Comparison of ENCODE assay signal across 23 cellular contexts in the genomic region with DNA sequence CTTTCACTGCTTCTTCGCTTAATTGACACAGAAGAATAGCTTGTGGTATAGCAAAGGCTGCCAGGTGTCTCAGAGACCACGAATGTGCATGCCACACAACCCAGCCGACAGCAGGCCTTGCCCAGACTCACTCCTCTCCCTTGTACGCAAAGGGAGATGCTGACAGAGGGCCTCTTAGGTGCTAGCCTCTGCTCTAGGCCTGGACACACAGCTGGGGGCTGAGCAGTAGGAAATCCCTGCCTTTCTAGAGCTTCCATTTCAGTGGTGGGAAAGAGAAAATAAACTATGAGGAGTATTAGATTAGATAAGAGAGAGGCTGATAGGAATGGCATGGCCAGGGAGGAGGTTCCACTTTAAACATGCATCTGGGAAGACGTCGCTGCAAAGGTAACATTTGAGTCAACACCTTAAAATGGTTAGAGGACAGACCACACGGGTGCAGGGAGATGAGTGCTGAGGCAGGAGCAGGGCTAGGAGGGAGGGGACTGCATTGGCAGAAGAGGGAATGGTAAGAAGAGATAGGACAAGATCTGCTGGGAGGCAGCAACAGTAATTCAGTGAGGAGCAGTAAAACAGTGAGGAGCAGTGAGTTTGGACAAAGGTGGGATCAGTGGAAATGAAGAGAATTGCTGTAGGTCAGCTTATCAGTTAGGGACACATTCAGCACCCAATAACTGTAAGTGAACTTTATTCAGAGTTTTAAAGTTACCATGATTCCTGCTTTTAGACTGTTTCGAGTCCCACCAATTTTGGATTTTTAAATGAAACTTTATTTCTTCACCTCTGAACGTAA.
DNase-seq lines count a peak whose midpoint lies in the region; ATAC-seq and TF ChIP-seq lines count a peak whose summit lies in the region.
"Had no signal": no experiment of that assay in that cellular context is flagged by ENCODE, and none has a peak within 500 bp of the region (broad histone marks: within the 10 kb centered on the region; RNA-seq: fewer than 3 reads in every experiment).

No MANE protein-coding gene starts in this region.

- H4K20me1 ChIP-seq in MM.1S (ENCODE audit: insufficient read depth, low read length), result no peaks in the 10 kb centered on the region
- H4K20me1 ChIP-seq: BLaER1 had no signal

- in situ Hi-C loops in brain microvascular endothelial cell (cut with HindIII; ENCODE audit: low pct_ligation_motif_present, low sequenced_read_pairs), result no loop called here

- no peaks in the 10 kb centered on the region for H3K79me2 ChIP-seq in MM.1S (ENCODE audit: low read length)

- H3K9me2 ChIP-seq in MM.1S (replicated peaks; ENCODE audit: insufficient read depth, low read length), result no peaks in the 10 kb centered on the region
- H3K9me2 ChIP-seq: SK-N-SH had no signal

- no TSS peak for BruUV-seq in Caco-2 (replicated peaks; lab: Mats Ljungman, UMichigan)

- H3K9me3 Mint-ChIP-seq in Caco-2 (ENCODE audit: unreplicated experiment), result no peaks in the 10 kb centered on the region
- H3K9me3 Mint-ChIP-seq: CD4-positive, alpha-beta T cell had no signal

- peaks cover 20% of the 10 kb centered on the region for H3K4me1 Mint-ChIP-seq in Caco-2 (ENCODE audit: low read depth, unreplicated experiment)

- H2AFZ ChIP-seq in MM.1S (ENCODE audit: low read length), result no peak overlapping the region

- H3F3A ChIP-seq in MM.1S (ENCODE audit: insufficient read depth, low read length), result no peaks in the 10 kb centered on the region

- no peak overlapping the region for H3K4me2 ChIP-seq in MM.1S (ENCODE audit: low read depth, low read length)
- H3K4me2 ChIP-seq: BLaER1, SK-N-SH had no signal

- no peaks in the 10 kb centered on the region for H3K36me3 ChIP-seq in Caco-2 (ENCODE audit: control insufficient read depth, insufficient read depth, low read length)
- H3K36me3 ChIP-seq in MM.1S (replicated peaks; ENCODE audit: insufficient read depth, low read length), result no peaks in the 10 kb centered on the region
- no peaks in the 10 kb centered on the region for H3K36me3 ChIP-seq in brain microvascular endothelial cell (replicated peaks)
- H3K36me3 ChIP-seq: BLaER1 had no signal

- intact Hi-C loops in Caco-2 (cut with micrococcal nuclease; ENCODE audit: unreplicated experiment), result loop anchor here (10.0 kb wide), 1 partner anchor 169 kb away; no protein-coding TSS in a partner anchor

- DNase-seq in Caco-2 (no peak), MM.1S (peak; percentile 38), choroid plexus epithelial cell (ENCODE audit: low read depth) (peak; percentile 2), renal cortical epithelial cell (ENCODE audit: low read depth) (peak; percentile 16), brain microvascular endothelial cell (no peak)
- DNase-seq in stimulated activated naive CD8-positive, alpha-beta T cell treated with anti-CD3 and anti-CD28 coated beads, Interleukin-15, Interleukin-2, amounts not matched to agents 100 U/mL and 50 U/mL, for 24 hours, result no peak
- DNase-seq: ACHN; CD4-positive, alpha-beta T cell; DND-41; NCI-H1092 treated with DMSO at 0.1 percent for 48 hours; NCI-H146; NCI-H2029; NCI-H226; NCI-H524; NCI-H774; NK-92 treated with Interleukin-12 subunit alpha and Interleukin-12 subunit beta, amount 100 ng/mL, for 24 hours; SIG-M5; SK-N-SH had no signal

- CTCF ChIA-PET in Caco-2 (lab: Charles Lee), result interaction anchor here (1.2 kb wide), 1 partner anchor 11 kb away, joined by 4 read pairs; no protein-coding TSS in a partner anchor

- POLR2A ChIA-PET in Caco-2 (lab: Charles Lee), result no interaction called here

- H3K27ac ChIP-seq in MM.1S (ENCODE audit: low read length), result no peak overlapping the region
- no peak overlapping the region for H3K27ac ChIP-seq in brain microvascular endothelial cell
- H3K27ac ChIP-seq: 22Rv1, BLaER1 had no signal

- H3K4me3 ChIP-seq in Caco-2 (ENCODE audit: low read depth, low read length) (no peak overlapping the region), MM.1S (ENCODE audit: low read length) (no peak overlapping the region), choroid plexus epithelial cell (ENCODE audit: low read depth, low read length) (no peak overlapping the region), brain microvascular endothelial cell (ENCODE audit: low read depth, low read length) (no peak overlapping the region)
- H3K4me3 ChIP-seq: BLaER1 had no signal

- H3K27me3 ChIP-seq in Caco-2 (replicated peaks; ENCODE audit: control insufficient read depth, insufficient read depth, low read length) (no peaks in the 10 kb centered on the region), MM.1S (replicated peaks; ENCODE audit: insufficient read depth, low read length) (no peaks in the 10 kb centered on the region), brain microvascular endothelial cell (replicated peaks) (no peaks in the 10 kb centered on the region)
- H3K27me3 ChIP-seq: BLaER1 had no signal

- peak overlapping the region; percentile 22 for H3K4me3 Mint-ChIP-seq in Caco-2 (ENCODE audit: unreplicated experiment)
- H3K4me3 Mint-ChIP-seq: CD4-positive, alpha-beta T cell had no signal

- H3K36me3 Mint-ChIP-seq in Caco-2 (ENCODE audit: insufficient read depth, unreplicated experiment), result no peaks in the 10 kb centered on the region

- TF ChIP-seq CTCF in Caco-2 (IDR thresholded peaks at IDR 0.05; ENCODE audit: insufficient read depth in 1 of 2, low read depth in 1 of 2, low read length in 1 of 2, severe bottlenecking in 1 of 2, unreplicated experiment in 1 of 2), result no peak
- TF ChIP-seq CTCF in MM.1S (IDR thresholded peaks at IDR 0.05; ENCODE audit: low read length), result no peak
- no peak for TF ChIP-seq CTCF in choroid plexus epithelial cell (conservative IDR thresholded peaks at IDR 0.05; ENCODE audit: low read depth, low read length)
- TF ChIP-seq CTCF in brain microvascular endothelial cell (IDR thresholded peaks at IDR 0.05; ENCODE audit: low read depth, low read length, missing control alignments), result no peak

- ATAC-seq in stimulated activated naive CD8-positive, alpha-beta T cell treated with anti-CD3 and anti-CD28 coated beads, Interleukin-15, Interleukin-2, amounts not matched to agents 100 U/mL and 50 U/mL, for 24 hours, result no peak
- no peak for ATAC-seq in GM19467 (IDR thresholded peaks at IDR 0.05; ENCODE audit: unreplicated experiment)
- no peak for ATAC-seq in HG03045 (IDR thresholded peaks at IDR 0.05; ENCODE audit: unreplicated experiment)
- ATAC-seq: Panc1 had no signal

- no peak overlapping the region for H3K27ac Mint-ChIP-seq in Caco-2 (ENCODE audit: unreplicated experiment)
- H3K27ac Mint-ChIP-seq: CD4-positive, alpha-beta T cell had no signal

- H3K27me3 Mint-ChIP-seq in Caco-2 (ENCODE audit: insufficient read depth, unreplicated experiment), result peaks cover 1% of the 10 kb centered on the region

- no peak overlapping the region for H3K9ac ChIP-seq in MM.1S (ENCODE audit: low read length)
- H3K9ac ChIP-seq: BLaER1, SK-N-SH had no signal

- H3K4me1 ChIP-seq in Caco-2 (no peaks in the 10 kb centered on the region), MM.1S (ENCODE audit: low read length) (peaks cover 3% of the 10 kb centered on the region)
- H3K4me1 ChIP-seq: BLaER1 had no signal

- H3K9me3 ChIP-seq in Caco-2 (no peaks in the 10 kb centered on the region), MM.1S (replicated peaks; ENCODE audit: insufficient read depth, low read length) (no peaks in the 10 kb centered on the region)
- H3K9me3 ChIP-seq: BLaER1, SK-N-SH had no signal

Comparison
In these comparisons a context has a peak if more than half of its experiments do, and no peak if none do; other contexts are left out.
1. DNase-seq: peak in MM.1S (single experiment), choroid plexus epithelial cell (single experiment) and renal cortical epithelial cell (single experiment); none in Caco-2 (0 of 2), stimulated activated naive CD8-positive, alpha-beta T cell treated with anti-CD3 and anti-CD28 coated beads, Interleukin-15, Interleukin-2, amounts not matched to agents 100 U/mL and 50 U/mL, for 24 hours (single experiment) and brain microvascular endothelial cell (single experiment).